8 cellular contexts compared by ENCODE assay signal in genomic region chr22:33919591-33920501, GRCh38. TPM values are rescaled to one million over a fixed set of nuclear protein-coding genes. Genes with fewer than 3 reads are reported as not detected.
DNase-seq lines count a peak whose midpoint lies in the region; ATAC-seq, FAIRE-seq and TF ChIP-seq lines count a peak whose summit lies in the region.

TSS of gene LARGE1 (minus strand) at chr22:33920476.

- no peaks in the 10 kb centered on the region for H3K9me3 Mint-ChIP-seq in activated T-helper 2 cell treated with anti-CD3 and anti-CD28 coated beads, Interferon-gamma antibody, Interleukin-2, Interleukin-4, amounts not matched to agents 10 μg/mL and 5 μg/mL and 100 μg/mL, durations not matched to agents 14 hours and 24 hours and 36 hours

- H3K4me3 ChIP-seq in ACC112 (ENCODE audit: low read depth, low read length) (peak within 1 kb of the TSS; percentile 75), heart left ventricle (peak within 1 kb of the TSS; percentile 71 to 97 (median 84)), pancreas (peak within 1 kb of the TSS; percentile 42 to 88 (median 86))

- no peaks in the 10 kb centered on the region for H3K9me3 ChIP-seq in heart left ventricle
- no peaks in the 10 kb centered on the region for H3K9me3 ChIP-seq in pancreas

- ATAC-seq in GM18861 (IDR thresholded peaks at IDR 0.05; ENCODE audit: unreplicated experiment): peak; percentile 10
- ATAC-seq in heart left ventricle: peak in 3 of 4 donors; percentile 1 to 8 (median 1)
- peak; percentile 21 to 34 (median 25) for ATAC-seq in pancreas

- H3K27ac Mint-ChIP-seq in activated T-helper 2 cell treated with anti-CD3 and anti-CD28 coated beads, Interferon-gamma antibody, Interleukin-2, Interleukin-4, amounts not matched to agents 10 μg/mL and 5 μg/mL and 100 μg/mL, durations not matched to agents 14 hours and 24 hours and 36 hours: no peak within 1 kb of the TSS

- H3K27me3 ChIP-seq in ACC112 (ENCODE audit: insufficient read depth, low read length) (peaks cover 30% of the 10 kb centered on the region; the same call in 1 of the 2 replicates), heart left ventricle (peaks cover 0 to 28% (median 0%) of the 10 kb centered on the region in 9 donors), pancreas (no peaks in the 10 kb centered on the region)

- intact Hi-C loops in activated T-helper 2 cell treated with anti-CD3 and anti-CD28 coated beads, Interferon-gamma antibody, Interleukin-2, Interleukin-4, amounts not matched to agents 10 μg/mL and 5 μg/mL and 100 μg/mL, durations not matched to agents 14 hours and 24 hours and 36 hours (cut with micrococcal nuclease): loop anchor here (5.0 kb wide), 1 partner anchor 1102 kb away; no protein-coding TSS in a partner anchor
- intact Hi-C loops in heart left ventricle (cut with DNase I) (loop anchor here (2.0 to 10.0 kb wide), 26 partner anchors 47 to 1105 kb away; no protein-coding TSS in a partner anchor), pancreas (cut with DNase I) (loop anchor here in 2 of 3 donors (5.0 to 10.0 kb wide), 2 partner anchors 185 to 187 kb away; no protein-coding TSS in a partner anchor)

- H3K36me3 ChIP-seq in ACC112 (ENCODE audit: insufficient read depth, low read length) (no peaks in the 10 kb centered on the region), heart left ventricle (no peaks in the 10 kb centered on the region), pancreas (no peaks in the 10 kb centered on the region)

- peak within 1 kb of the TSS; percentile 91 for H2AFZ ChIP-seq in ACC112 (ENCODE audit: low read length, unreplicated experiment)

- TF ChIP-seq POLR2A in heart left ventricle (IDR thresholded peaks at IDR 0.05): peak in 1 of 2 donors; percentile 13

- DNase-seq in HK-2 (ENCODE audit: unreplicated experiment) (peak; percentile 38), heart left ventricle (peak; percentile 35 to 72 (median 52)), pancreas (peak; percentile 49 to 86 (median 60)), putamen (ENCODE audit: low spot score) (no peak), cerebellar nuclear complex (lab: John Stamatoyannopoulos, UW) (no peak)
- no peak for DNase-seq in activated T-helper 2 cell treated with anti-CD3 and anti-CD28 coated beads, Interferon-gamma antibody, Interleukin-2, Interleukin-4, amounts not matched to agents 10 μg/mL and 5 μg/mL and 100 μg/mL, durations not matched to agents 14 hours and 24 hours and 36 hours (ENCODE audit: low spot score)

- H3K27ac ChIP-seq in ACC112 (ENCODE audit: low read depth, low read length) (no peak within 1 kb of the TSS), heart left ventricle (peak within 1 kb of the TSS; percentile 14 to 92 (median 86)), pancreas (peak within 1 kb of the TSS in 2 of 4 donors; percentile 51 to 70)

- H3K4me1 Mint-ChIP-seq in activated T-helper 2 cell treated with anti-CD3 and anti-CD28 coated beads, Interferon-gamma antibody, Interleukin-2, Interleukin-4, amounts not matched to agents 10 μg/mL and 5 μg/mL and 100 μg/mL, durations not matched to agents 14 hours and 24 hours and 36 hours (ENCODE audit: low read depth): peaks cover 5% of the 10 kb centered on the region

- FAIRE-seq in pancreas (lab: Jason Lieb, UNC): no peak

- H3K4me1 ChIP-seq in ACC112 (ENCODE audit: control insufficient read depth, insufficient read depth, low read length, unreplicated experiment) (no peaks in the 10 kb centered on the region), heart left ventricle (peaks cover 0 to 60% (median 28%) of the 10 kb centered on the region in 12 donors), pancreas (peaks cover 5 to 10% (median 8%) of the 10 kb centered on the region in 3 donors)

- H3K27me3 Mint-ChIP-seq in activated T-helper 2 cell treated with anti-CD3 and anti-CD28 coated beads, Interferon-gamma antibody, Interleukin-2, Interleukin-4, amounts not matched to agents 10 μg/mL and 5 μg/mL and 100 μg/mL, durations not matched to agents 14 hours and 24 hours and 36 hours (ENCODE audit: low read depth): peaks cover 47% of the 10 kb centered on the region

- H3K79me2 ChIP-seq in ACC112 (ENCODE audit: control insufficient read depth, insufficient read depth, low read length, unreplicated experiment): no peaks in the 10 kb centered on the region

- H3K36me3 Mint-ChIP-seq in activated T-helper 2 cell treated with anti-CD3 and anti-CD28 coated beads, Interferon-gamma antibody, Interleukin-2, Interleukin-4, amounts not matched to agents 10 μg/mL and 5 μg/mL and 100 μg/mL, durations not matched to agents 14 hours and 24 hours and 36 hours (ENCODE audit: low read depth): no peaks in the 10 kb centered on the region

- 0 to 3% (median 1%) methylated on average over 27 to 93 of the region's 93 CpGs for WGBS in heart left ventricle, 4 donors
- 0 to 1% methylated on average over 74 to 93 of the region's 93 CpGs for WGBS in pancreas, 2 donors

- H3K4me3 Mint-ChIP-seq in activated T-helper 2 cell treated with anti-CD3 and anti-CD28 coated beads, Interferon-gamma antibody, Interleukin-2, Interleukin-4, amounts not matched to agents 10 μg/mL and 5 μg/mL and 100 μg/mL, durations not matched to agents 14 hours and 24 hours and 36 hours (ENCODE audit: low read depth): peak within 1 kb of the TSS; percentile 60

- TF ChIP-seq CTCF in heart left ventricle (IDR thresholded peaks at IDR 0.05) (no peak), pancreas (IDR thresholded peaks at IDR 0.05) (no peak)

RNA-seq across cellular contexts. Expression of gene LARGE1, which starts in this region (rescaled TPM):
- 0.39 and 0.89 TPM in 2 replicates for total RNA-seq in activated T-helper 2 cell treated with anti-CD3 and anti-CD28 coated beads, Interferon-gamma antibody, Interleukin-2, Interleukin-4, amounts not matched to agents 10 μg/mL and 5 μg/mL and 100 μg/mL, durations not matched to agents 14 hours and 24 hours and 36 hours
- total RNA-seq in heart left ventricle: 100 to 1,000 TPM in 8 of 9 donors, 10 to 100 TPM in 1; 92.9 to 211 (median 132) TPM
- polyA plus RNA-seq in heart left ventricle: 10 to 100 TPM; 31.2 to 74.6 TPM
- total RNA-seq in pancreas: 10 to 100 TPM in 5 of 6 donors, 1 to 10 TPM in 1; 9.7 to 29.3 (median 14.8) TPM
- polyA plus RNA-seq in pancreas: 10 to 100 TPM in 1 of 2 donors, 1 to 10 TPM in 1; 4.1 to 10.5 TPM

Comparison
In these comparisons a context has a peak if more than half of its experiments do, and no peak if none do; other contexts are left out.
1. DNase-seq: peak in HK-2 (single experiment), heart left ventricle (5 of 5) and pancreas (6 of 6); none in activated T-helper 2 cell treated with anti-CD3 and anti-CD28 coated beads, Interferon-gamma antibody, Interleukin-2, Interleukin-4, amounts not matched to agents 10 μg/mL and 5 μg/mL and 100 μg/mL, durations not matched to agents 14 hours and 24 hours and 36 hours (single experiment), putamen (single experiment) and cerebellar nuclear complex (0 of 2).
2. Peak in every context shown above with its lines, with median percentiles within 50 percentile points of each other: H3K4me3 ChIP-seq and ATAC-seq.